Comparison of ENCODE assay signal across 27 cellular contexts in genomic region chr1:227744668-227745067, GRCh38. TPM values are rescaled to one million over a fixed set of nuclear protein-coding genes. Genes with fewer than 3 reads are reported as not detected.
DNase-seq lines count a peak whose midpoint lies in the region; FAIRE-seq and TF ChIP-seq lines count a peak whose summit lies in the region.
"Had no signal": no experiment of that assay in that cellular context is flagged by ENCODE, and none has a peak within 500 bp of the region (broad histone marks: within the 10 kb centered on the region; RNA-seq: fewer than 3 reads in every experiment).

No MANE protein-coding gene starts in this region.

- H3K27me3 Mint-ChIP-seq in immature natural killer cell (ENCODE audit: low read depth in 3 of 3) = peaks cover 0 to 4% (median 0%) of the 10 kb centered on the region in 3 donors
- H3K27me3 Mint-ChIP-seq: naive B cell; stimulated activated naive CD8-positive, alpha-beta T cell treated with anti-CD3 and anti-CD28 coated beads, Interleukin-15, amount 100 ng/mL, for 72 hours had no signal

- no peak for TF ChIP-seq CTCF in 22Rv1 (IDR thresholded peaks at IDR 0.05)
- no peak for TF ChIP-seq CTCF in kidney (IDR thresholded peaks at IDR 0.05; ENCODE audit: borderline replicate concordance, extremely low read depth, insufficient read depth)

- H3K36me3 ChIP-seq in kidney (ENCODE audit: control insufficient read depth in 1 of 2, insufficient read depth in 2 of 2, low read length in 2 of 2) = peaks cover 8% of the 10 kb centered on the region in 2 donors

- H3K4me1 ChIP-seq in kidney (ENCODE audit: control insufficient read depth in 1 of 2, insufficient read depth in 1 of 2, low read depth in 1 of 2, low read length in 2 of 2) = no peaks in the 10 kb centered on the region
- H3K4me1 ChIP-seq: body of pancreas, pancreas had no signal

- FAIRE-seq in kidney (lab: Jason Lieb, UNC) (no peak), GM12892 (lab: Jason Lieb, UNC) (no peak)
- FAIRE-seq: A204.1, colon, pancreas had no signal

- intact Hi-C loops in kidney (cut with DNase I) = no loop called here

- no peak overlapping the region for H3K9ac ChIP-seq in kidney (ENCODE audit: low read length in 2 of 2)

- H3K4me3 ChIP-seq in kidney (ENCODE audit: low read length in 2 of 2) = no peak overlapping the region
- H3K4me3 ChIP-seq: body of pancreas, MG63, pancreas had no signal

- no peaks in the 10 kb centered on the region for H3K9me3 ChIP-seq in kidney (ENCODE audit: control insufficient read depth in 1 of 2, low read length in 2 of 2)
- H3K9me3 ChIP-seq: body of pancreas, MG63, pancreas had no signal

- peak overlapping the region in 1 of 6 donors; percentile 26 for H3K27ac Mint-ChIP-seq in immature natural killer cell
- H3K27ac Mint-ChIP-seq: stimulated activated naive CD8-positive, alpha-beta T cell treated with anti-CD3 and anti-CD28 coated beads, Interleukin-15, amount 100 ng/mL, for 72 hours had no signal

- DNase-seq in NCI-H1417 (lab: John Stamatoyannopoulos, UW) (peak in 2 of 3 experiments; percentile 64 to 84), NCI-H1417 treated with DMSO at 0.1 percent for 48 hours (lab: John Stamatoyannopoulos, UW) (no peak), RPMI8226 (peak; percentile 96), kidney (peak; percentile 56), immature natural killer cell (no peak), GM12892 (ENCODE audit: insufficient read length) (no peak)
- no peak for DNase-seq in stimulated activated CD4-positive, alpha-beta T cell treated with anti-CD3 and anti-CD28 coated beads, Interleukin-2, amount 100 ng/mL, for 48 hours
- DNase-seq: activated CD4-positive, alpha-beta T cell treated with anti-CD3 and anti-CD28 coated beads for 4 hours; body of pancreas; H9; IMR-90; mesenchymal stem cell; MG63; naive B cell; NCI-H1694 treated with DMSO at 0.1 percent for 48 hours; NCI-H226; NCI-H82; PC-3; SHP77 treated with DMSO at 0.1 percent for 48 hours; stimulated activated CD4-positive, alpha-beta T cell treated with anti-CD3 and anti-CD28 coated beads, Interleukin-12 subunit alpha, Interleukin-12 subunit beta, amount 100 ng/mL, for 4 hours; stimulated activated naive CD8-positive, alpha-beta T cell treated with anti-CD3 and anti-CD28 coated beads, Interleukin-15, amount 100 ng/mL, for 72 hours; SW 1271; trophoblast cell had no signal

- H3K36me3 Mint-ChIP-seq in immature natural killer cell = peaks cover 3 to 13% (median 4%) of the 10 kb centered on the region in 3 donors

- no peak for TF ChIP-seq POLR2A in GM12892 (IDR thresholded peaks at IDR 0.05; ENCODE audit: low read depth, low read length)

- peaks cover 21 to 40% of the 10 kb centered on the region in 2 donors for H3K4me1 Mint-ChIP-seq in immature natural killer cell

- H3K9me3 Mint-ChIP-seq in immature natural killer cell = no peaks in the 10 kb centered on the region
- H3K9me3 Mint-ChIP-seq: H9; naive B cell; stimulated activated naive CD8-positive, alpha-beta T cell treated with anti-CD3 and anti-CD28 coated beads, Interleukin-15, amount 100 ng/mL, for 72 hours had no signal

- H3K27ac ChIP-seq in 22Rv1 (peak overlapping the region; percentile 42), kidney (ENCODE audit: low read depth in 2 of 2, low read length in 2 of 2) (no peak overlapping the region)
- H3K27ac ChIP-seq: body of pancreas, pancreas had no signal

- H3K4me3 Mint-ChIP-seq in immature natural killer cell = no peak overlapping the region
- H3K4me3 Mint-ChIP-seq: H9; naive B cell; stimulated activated naive CD8-positive, alpha-beta T cell treated with anti-CD3 and anti-CD28 coated beads, Interleukin-15, amount 100 ng/mL, for 72 hours had no signal

RNA-seq across cellular contexts. Expression of gene SNAP47, which starts 9.4 kb away (rescaled TPM):
- total RNA-seq in kidney = 32.4 TPM
- polyA plus RNA-seq in kidney (ENCODE audit: insufficient read depth, low read depth, low replicate concordance) = 31.6 TPM
- 10 to 100 TPM; 37.0 to 44.9 (median 37.7) TPM for polyA plus RNA-seq in immature natural killer cell
- polyA plus RNA-seq in GM12892 (2012; ENCODE audit: missing spikeins) = 22.3 TPM

RNA-seq across cellular contexts. Expression of gene JMJD4, which starts 9.6 kb away (rescaled TPM):
- total RNA-seq in kidney = 15.9 TPM
- polyA plus RNA-seq in kidney (ENCODE audit: insufficient read depth, low read depth, low replicate concordance) (12.6 TPM), immature natural killer cell (10 to 100 TPM; 22.3 to 25.9 (median 25.0) TPM)
- polyA plus RNA-seq in GM12892 (2012; ENCODE audit: missing spikeins) = 8.5 TPM

Comparison
In these comparisons a context has a peak if more than half of its experiments do, and no peak if none do; other contexts are left out.
1. DNase-seq: peak in NCI-H1417 (2 of 3), RPMI8226 (single experiment) and kidney (single experiment); none in NCI-H1417 treated with DMSO at 0.1 percent for 48 hours (single experiment), immature natural killer cell (0 of 3), stimulated activated CD4-positive, alpha-beta T cell treated with anti-CD3 and anti-CD28 coated beads, Interleukin-2, amount 100 ng/mL, for 48 hours (0 of 2) and GM12892 (single experiment).